ENCODE assay signal across 9 cellular contexts in genomic region chr6:158849899-158850806, GRCh38. TPM values are rescaled to one million over a fixed set of nuclear protein-coding genes. Genes with fewer than 3 reads are reported as not detected.
DNase-seq lines count a peak whose midpoint lies in the region; ATAC-seq, FAIRE-seq and TF ChIP-seq lines count a peak whose summit lies in the region.
"Had no signal": no experiment of that assay in that cellular context is flagged by ENCODE, and none has a peak within 500 bp of the region (broad histone marks: within the 10 kb centered on the region; RNA-seq: fewer than 3 reads in every experiment).

No MANE protein-coding gene starts in this region.

- in situ Hi-C loops in KBM-7 (cut with MboI; ENCODE audit: low pct_unique_long_range_greater_than_20kb, low sequenced_read_pairs): no loop called here

- no peak for TF ChIP-seq CTCF in bronchial epithelial cell (IDR thresholded peaks at IDR 0.05; ENCODE audit: insufficient read depth, low read length, severe bottlenecking)
- TF ChIP-seq CTCF in thyroid gland (IDR thresholded peaks at IDR 0.05): no peak

- peak; percentile 94 for FAIRE-seq in bronchial epithelial cell (lab: Jason Lieb, UNC)

- WGBS in mesodermal cell (ENCODE audit: insufficient coverage in 2 of 2), 2 experiments: 66 to 70% methylated on average over 8 of the region's 9 CpGs
- 47 to 54% methylated on average over 9 of the region's 9 CpGs for WGBS in thyroid gland, 2 donors

- H3K27ac ChIP-seq in mesodermal cell (ENCODE audit: low read depth, low read length, severe bottlenecking) (peak overlapping the region; percentile 71), thyroid gland (peak overlapping the region in 2 of 3 donors; percentile 32 to 52)
- H3K27ac ChIP-seq: psoas muscle had no signal

- H3K36me3 ChIP-seq in bronchial epithelial cell (ENCODE audit: control insufficient read depth, insufficient read depth, low read length): no peaks in the 10 kb centered on the region
- H3K36me3 ChIP-seq in mesodermal cell (ENCODE audit: control insufficient read depth, insufficient read depth, low read length): no peaks in the 10 kb centered on the region
- no peaks in the 10 kb centered on the region for H3K36me3 ChIP-seq in thyroid gland

- intact Hi-C loops in thyroid gland (cut with DNase I): no loop called here

- H3K4me1 ChIP-seq in mesodermal cell (ENCODE audit: control insufficient read depth, insufficient read depth, low read length, poor library complexity, severe bottlenecking) (peaks cover 55% of the 10 kb centered on the region), thyroid gland (peaks cover 30 to 38% of the 10 kb centered on the region in 2 donors)
- H3K4me1 ChIP-seq: psoas muscle had no signal

- ATAC-seq in GM19397 (IDR thresholded peaks at IDR 0.05; ENCODE audit: unreplicated experiment) (no peak), GM18511 (IDR thresholded peaks at IDR 0.05; ENCODE audit: unreplicated experiment) (no peak)

- no peak for TF ChIP-seq POLR2A in thyroid gland (IDR thresholded peaks at IDR 0.05)

- H3K9me3 ChIP-seq in mesodermal cell (ENCODE audit: control insufficient read depth, low read length) (no peaks in the 10 kb centered on the region), thyroid gland (no peaks in the 10 kb centered on the region)
- H3K9me3 ChIP-seq: psoas muscle had no signal

- DNase-seq in CD1c-positive myeloid dendritic cell (ENCODE audit: extremely low spot score) (peak; percentile 88), KBM-7 (peak; percentile 24), T1000 (lab: John Stamatoyannopoulos, UW) (peak; percentile 32), bronchial epithelial cell (ENCODE audit: low read depth) (peak; percentile 100), thyroid gland (peak; percentile 20 to 31)
- DNase-seq: psoas muscle had no signal

- H3K27me3 ChIP-seq in bronchial epithelial cell (ENCODE audit: control insufficient read depth, insufficient read depth, low read length) (no peaks in the 10 kb centered on the region), thyroid gland (no peaks in the 10 kb centered on the region)

- H3K4me3 ChIP-seq in bronchial epithelial cell (ENCODE audit: low read depth, low read length) (peak overlapping the region; percentile 7), mesodermal cell (ENCODE audit: extremely low read depth, insufficient read depth, low read length, poor library complexity, severe bottlenecking) (no peak overlapping the region), thyroid gland (replicated peaks in 1 of 3) (no peak overlapping the region)
- H3K4me3 ChIP-seq: psoas muscle had no signal

RNA-seq across cellular contexts. Expression of gene EZR, which starts 31.0 kb away (rescaled TPM):
- 314 and 407 TPM in 2 replicates for total RNA-seq in bronchial epithelial cell
- polyA plus RNA-seq in mesodermal cell (2013, experiment 1 of 2): 95.8 TPM
- polyA plus RNA-seq in mesodermal cell (2013, experiment 2 of 2): 98.4 TPM
- total RNA-seq in thyroid gland: 100 to 1,000 TPM; 221 to 412 (median 339) TPM

Comparison
In these comparisons a context has a peak if more than half of its experiments do, and no peak if none do; other contexts are left out.
1. DNase-seq: peak in every context shown above with its lines; median percentile 100 in bronchial epithelial cell; 88 in CD1c-positive myeloid dendritic cell; 32 in T1000; 26 in thyroid gland; 24 in KBM-7.